Comparison of ENCODE assay signal across 8 cellular contexts in genomic region chr3:5122030-5122740, GRCh38. TPM values are rescaled to one million over a fixed set of nuclear protein-coding genes. Genes with fewer than 3 reads are reported as not detected.
DNase-seq lines count a peak whose midpoint lies in the region; ATAC-seq, FAIRE-seq and TF ChIP-seq lines count a peak whose summit lies in the region.

TSS of gene ARL8B (plus strand) at chr3:5122292. CDS start at chr3:5122466, 174 bp downstream.

- intact Hi-C loops in PC-3 (cut with micrococcal nuclease), result loop anchor here (1.0 to 5.0 kb wide), 5 partner anchors 65 to 465 kb away; partner anchors contain the start of genes BHLHE40 and EDEM1

- H3K27ac ChIP-seq in PC-3 (ENCODE audit: low read length) (peak within 1 kb of the TSS; percentile 78), mucosa of rectum (ENCODE audit: low read depth in 2 of 2, low read length in 2 of 2) (peak within 1 kb of the TSS; percentile 82 to 87)

- peaks cover 39% of the 10 kb centered on the region for H4K20me1 ChIP-seq in PC-3 (ENCODE audit: low read length)

- peak; percentile 92 for DNase-seq in DMS 273 (lab: John Stamatoyannopoulos, UW; ENCODE audit: unreplicated experiment)
- peak; percentile 78 for DNase-seq in HTR-8/SVneo (ENCODE audit: insufficient read length, low spot score)
- DNase-seq in PC-3, result peak; percentile 94
- peak; percentile 95 for DNase-seq in activated T-cell treated with anti-CD3 and anti-CD28 coated beads for 48 hours (ENCODE audit: low read depth)
- no peak for DNase-seq in epithelial cell of proximal tubule (ENCODE audit: low read depth)
- peak; percentile 86 to 88 for DNase-seq in stimulated activated CD8-positive, alpha-beta memory T cell treated with anti-CD3 and anti-CD28 coated beads, Interleukin-4, amount 100 ng/mL, for 4 hours (ENCODE audit: low read depth in 2 of 2, low spot score in 1 of 2)

- H2AFZ ChIP-seq in PC-3 (ENCODE audit: low read length), result peak within 1 kb of the TSS; percentile 59

- POLR2A ChIA-PET in PC-3 (lab: Charles Lee; ENCODE audit: unreplicated experiment), result no interaction called here

- ATAC-seq in GM21367 (IDR thresholded peaks at IDR 0.05; ENCODE audit: unreplicated experiment), result peak; percentile 95
- peak; percentile 86 for ATAC-seq in PC-3

- peaks cover 51% of the 10 kb centered on the region for H3K79me2 ChIP-seq in PC-3 (ENCODE audit: low read length)

- peaks cover 31% of the 10 kb centered on the region for H3K4me1 ChIP-seq in PC-3 (ENCODE audit: insufficient read depth, low read length)
- peaks cover 9 to 17% of the 10 kb centered on the region in 2 donors for H3K4me1 ChIP-seq in mucosa of rectum (ENCODE audit: control insufficient read depth in 2 of 2, insufficient read depth in 2 of 2, low read length in 2 of 2)

- peak within 1 kb of the TSS; percentile 96 for H3K9ac ChIP-seq in PC-3 (ENCODE audit: low read length)
- H3K9ac ChIP-seq in mucosa of rectum (ENCODE audit: low read depth in 1 of 2, low read length in 2 of 2), result peak within 1 kb of the TSS; percentile 94 to 99

- H3K4me3 ChIP-seq in PC-3 (ENCODE audit: low read length), result peak within 1 kb of the TSS; percentile 93
- peak within 1 kb of the TSS; percentile 90 for H3K4me3 ChIP-seq in epithelial cell of proximal tubule (ENCODE audit: low read depth, low read length)
- peak within 1 kb of the TSS; percentile 86 to 99 for H3K4me3 ChIP-seq in mucosa of rectum (ENCODE audit: low read length in 2 of 2)

- no TSS peak for BruUV-seq in PC-3 (replicated peaks; lab: Mats Ljungman, UMichigan)

- no peaks in the 10 kb centered on the region for H3K27me3 ChIP-seq in PC-3 (ENCODE audit: low read length)
- H3K27me3 ChIP-seq in mucosa of rectum (ENCODE audit: control insufficient read depth in 2 of 2, insufficient read depth in 2 of 2, low read length in 2 of 2), result no peaks in the 10 kb centered on the region

- 0 out of 2 replicates have a peak, but pooled peaks cover 4% of the 10 kb centered on the region for H3K36me3 ChIP-seq in PC-3 (ENCODE audit: low read depth, low read length)
- H3K36me3 ChIP-seq in mucosa of rectum (ENCODE audit: control insufficient read depth in 2 of 2, insufficient read depth in 2 of 2, low read length in 2 of 2), result no peaks in the 10 kb centered on the region

- H3K4me2 ChIP-seq in PC-3 (ENCODE audit: low read length), result peak within 1 kb of the TSS; percentile 99

- H3F3A ChIP-seq in PC-3 (ENCODE audit: low read length, unreplicated experiment), result no peaks in the 10 kb centered on the region

- FAIRE-seq in HTR-8/SVneo (lab: Jason Lieb, UNC), result peak; percentile 63

- CTCF ChIA-PET in PC-3 (lab: Charles Lee), result no interaction called here

- H3K9me3 ChIP-seq in PC-3 (ENCODE audit: low read length) (no peaks in the 10 kb centered on the region), mucosa of rectum (ENCODE audit: control insufficient read depth in 2 of 2, low read length in 2 of 2) (no peaks in the 10 kb centered on the region)

- TF ChIP-seq CTCF in PC-3 (conservative IDR thresholded peaks at IDR 0.05; ENCODE audit: low read depth, low read length) (peak; percentile 98), epithelial cell of proximal tubule (conservative IDR thresholded peaks at IDR 0.05; ENCODE audit: low read depth, low read length) (peak; percentile 94)

- no peaks in the 10 kb centered on the region for H3K9me2 ChIP-seq in PC-3 (replicated peaks; ENCODE audit: low read length)

RNA-seq across cellular contexts. Expression of gene ARL8B, which starts in this region (rescaled TPM):
- total RNA-seq in PC-3 (2014; rRNA removed) (43.8 and 45.3 TPM in 2 replicates), epithelial cell of proximal tubule (23.7 and 31.1 TPM in 2 replicates)
